Comparison of ENCODE assay signal across 8 cellular contexts in the genomic region with DNA sequence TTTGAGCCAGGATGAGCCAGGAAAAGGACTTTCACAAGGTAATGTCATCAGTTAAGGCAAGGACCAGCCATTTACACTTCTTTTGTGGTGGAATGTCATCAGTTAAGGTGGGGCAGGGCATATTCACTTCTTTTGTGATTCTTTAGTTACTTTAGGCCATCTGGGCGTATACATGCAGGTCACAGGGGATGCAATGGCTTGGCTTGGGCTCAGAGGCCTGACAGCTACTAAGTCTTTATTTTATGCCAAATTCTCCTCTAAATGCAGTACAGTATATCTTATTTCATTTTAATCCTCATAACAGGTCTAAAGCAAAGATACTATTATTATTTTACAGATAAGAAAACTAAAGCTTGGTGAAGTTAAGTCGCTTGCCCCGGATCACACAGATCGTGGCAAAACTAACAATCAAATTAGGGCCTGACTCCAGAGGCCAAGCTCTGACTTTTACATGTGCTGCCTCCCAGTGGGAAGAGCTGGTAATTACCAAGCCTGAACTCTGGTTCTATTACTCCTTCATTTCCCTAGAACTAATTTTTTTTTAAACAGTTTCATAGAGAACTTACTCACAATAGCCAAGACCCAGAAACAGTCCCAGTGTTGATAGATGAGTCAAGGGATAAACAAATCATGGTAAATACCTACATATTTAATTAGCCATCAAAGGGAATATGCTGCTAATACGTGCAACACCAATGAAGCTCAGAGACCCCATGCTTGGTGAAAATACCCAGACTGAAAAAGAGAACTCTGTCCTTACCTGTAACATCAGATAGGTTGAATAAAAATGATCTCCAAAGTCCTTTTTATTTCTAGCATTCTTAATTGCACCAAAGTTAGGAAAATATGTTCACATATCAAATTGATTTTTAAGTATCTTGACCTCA. TPM values are rescaled to one million over a fixed set of nuclear protein-coding genes. Genes with fewer than 3 reads are reported as not detected.
A peak's percentile ranks its signal among the peaks of the same experiment; 100 is the strongest.
DNase-seq lines count a peak whose midpoint lies in the region; ATAC-seq and TF ChIP-seq lines count a peak whose summit lies in the region.

No MANE protein-coding gene starts in this region.

- H3K4me3 ChIP-seq in Peyer's patch: no peak overlapping the region
- no peak overlapping the region for H3K4me3 ChIP-seq in heart left ventricle

- TF ChIP-seq POLR2A in Peyer's patch (IDR thresholded peaks at IDR 0.05) (no peak), heart left ventricle (IDR thresholded peaks at IDR 0.05) (no peak)

- 36 to 51% (median 41%) methylated on average over 5 of the region's 5 CpGs for WGBS in heart left ventricle, 4 donors

- H3K4me1 ChIP-seq in Peyer's patch (no peaks in the 10 kb centered on the region), heart left ventricle (no peaks in the 10 kb centered on the region)

- TF ChIP-seq CTCF in Peyer's patch (IDR thresholded peaks at IDR 0.05): peak; percentile 53 to 80 (median 76)
- peak; percentile 53 to 87 (median 72) for TF ChIP-seq CTCF in heart left ventricle (IDR thresholded peaks at IDR 0.05)

- DNase-seq in Caki2 (ENCODE audit: low read depth) (peak; percentile 43), Peyer's patch (peak in 2 of 3 donors; percentile 22 to 76), heart left ventricle (peak in 2 of 5 donors; percentile 29 to 42), sciatic nerve (ENCODE audit: low spot score) (peak; percentile 74)
- DNase-seq in activated naive CD4-positive, alpha-beta T cell treated with Interleukin-2 at 50 U/mL for 16 hours: peak; percentile 66

- H3K27me3 ChIP-seq in Peyer's patch (no peaks in the 10 kb centered on the region), heart left ventricle (no peaks in the 10 kb centered on the region)

- H3K36me3 ChIP-seq in Peyer's patch (no peaks in the 10 kb centered on the region), heart left ventricle (no peaks in the 10 kb centered on the region)

- ATAC-seq in GM19025 (IDR thresholded peaks at IDR 0.05; ENCODE audit: low read depth, unreplicated experiment) (peak; percentile 58), HG03342 (IDR thresholded peaks at IDR 0.05; ENCODE audit: unreplicated experiment) (peak; percentile 80), heart left ventricle (peak in 3 of 4 donors; percentile 44 to 59 (median 47)), sciatic nerve (peak; percentile 65), GM19023 (IDR thresholded peaks at IDR 0.05; ENCODE audit: unreplicated experiment) (no peak)

- H3K27ac ChIP-seq in Peyer's patch (no peak overlapping the region), heart left ventricle (no peak overlapping the region)

- in situ Hi-C loops in Caki2 (cut with HindIII; ENCODE audit: low pct_unique_long_range_greater_than_20kb, low sequenced_read_pairs): no loop called here

- intact Hi-C loops in heart left ventricle (cut with DNase I) (loop anchor here in 3 of 10 donors (1.0 to 2.0 kb wide), 3 partner anchors 934 to 936 kb away; no protein-coding TSS in a partner anchor), sciatic nerve (cut with DNase I) (no loop called here)

- H3K9me3 ChIP-seq in Peyer's patch: no peaks in the 10 kb centered on the region
- no peaks in the 10 kb centered on the region for H3K9me3 ChIP-seq in heart left ventricle

RNA-seq across cellular contexts. Expression of gene C7orf25, which starts 35.4 kb away (rescaled TPM):
- total RNA-seq in Caki2 (2014; rRNA removed; shearing (Covaris generic); ENCODE audit: low replicate concordance): 12.2 and 14.4 TPM in 2 replicates
- 10 to 100 TPM in 3 of 4 donors, 1 to 10 TPM in 1; 8.3 to 15.1 (median 11.3) TPM for total RNA-seq in Peyer's patch
- total RNA-seq in heart left ventricle: 1 to 10 TPM; 1.8 to 9.1 (median 4.0) TPM
- 1 to 10 TPM; 5.0 to 7.8 TPM for polyA plus RNA-seq in heart left ventricle
- 10.1 TPM for total RNA-seq in sciatic nerve

RNA-seq across cellular contexts. Expression of gene PSMA2, which starts 55.5 kb away (rescaled TPM):
- total RNA-seq in Caki2 (2014; rRNA removed; shearing (Covaris generic); ENCODE audit: low replicate concordance): 172 and 187 TPM in 2 replicates
- 10 to 100 TPM; 28.1 to 66.8 (median 55.8) TPM for total RNA-seq in Peyer's patch
- 100 to 1,000 TPM in 1 of 9 donors, 10 to 100 TPM in 8; 41.8 to 106 (median 75.8) TPM for total RNA-seq in heart left ventricle
- polyA plus RNA-seq in heart left ventricle: 100 to 1,000 TPM in 1 of 2 donors, 10 to 100 TPM in 1; 71.3 to 139 TPM
- 48.4 TPM for total RNA-seq in sciatic nerve

RNA-seq across cellular contexts. Expression of gene MRPL32, which starts 55.8 kb away (rescaled TPM):
- 53.2 and 74.2 TPM in 2 replicates for total RNA-seq in Caki2 (2014; rRNA removed; shearing (Covaris generic); ENCODE audit: low replicate concordance)
- total RNA-seq in Peyer's patch (10 to 100 TPM; 27.8 to 46.2 (median 30.7) TPM), heart left ventricle (10 to 100 TPM; 49.0 to 71.7 (median 60.8) TPM), sciatic nerve (45.3 TPM)
- 10 to 100 TPM; 94.9 to 98.4 TPM for polyA plus RNA-seq in heart left ventricle
